1 cellular context compared by ENCODE assay signal in genomic region chr7:82335927-82336326, GRCh38.
TF ChIP-seq lines count a peak whose summit lies in the region.

No MANE protein-coding gene starts in this region.

TF ChIP-seq in SK-N-SH, 30 proteins besides CTCF, POLR2A, EP300 and RAD21 (continued from another document):
- no peak for TF ChIP-seq REST (IDR thresholded peaks at IDR 0.05; ENCODE audit: low read depth, low read length)
- TF ChIP-seq YY1 (IDR thresholded peaks at IDR 0.05; ENCODE audit: low read depth), result no peak
- TF ChIP-seq SIN3A (IDR thresholded peaks at IDR 0.05; ENCODE audit: borderline replicate concordance, low read depth, low read length), result no peak
- peak; percentile 75 for TF ChIP-seq GATA2 (CRISPR knock-in tag; IDR thresholded peaks at IDR 0.05)
- peak; percentile 57; the same call in 1 of the 2 replicates for TF ChIP-seq POLR2AphosphoS5 (IDR thresholded peaks at IDR 0.05; ENCODE audit: low read depth, low read length)
- no peak for TF ChIP-seq FOSL2 (IDR thresholded peaks at IDR 0.05; ENCODE audit: borderline replicate concordance, low read depth)
TF ChIP-seq in SK-N-SH: peak in this region for 8.
